Comparison of ENCODE assay signal across 9 cellular contexts in the genomic region with DNA sequence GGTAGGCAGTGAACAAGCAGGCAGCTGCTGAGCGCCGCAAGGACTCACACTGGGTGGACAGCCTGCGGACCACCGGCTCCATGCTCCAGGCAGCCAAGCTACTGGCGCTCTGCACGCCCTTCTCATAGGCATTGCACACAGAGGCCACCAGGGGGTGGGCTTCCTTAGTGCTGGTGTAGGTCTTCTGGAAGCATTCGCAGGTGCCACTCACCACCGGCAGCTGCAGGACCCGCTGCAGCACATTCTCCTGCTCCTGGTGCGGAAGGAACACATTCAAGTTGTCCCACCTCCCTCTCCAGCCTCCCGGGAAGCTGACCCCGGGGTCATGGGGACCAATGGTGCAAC. TPM values are rescaled to one million over a fixed set of nuclear protein-coding genes. Genes with fewer than 3 reads are reported as not detected.
DNase-seq lines count a peak whose midpoint lies in the region; ATAC-seq, FAIRE-seq and TF ChIP-seq lines count a peak whose summit lies in the region.
"Had no signal": no experiment of that assay in that cellular context is flagged by ENCODE, and none has a peak within 500 bp of the region (broad histone marks: within the 10 kb centered on the region; RNA-seq: fewer than 3 reads in every experiment).

No MANE protein-coding gene starts in this region.

- no peak overlapping the region for H3K56ac ChIP-seq in H1 (replicated peaks; ENCODE audit: insufficient read length, low read depth, low read length)

- H3K4me3 ChIP-seq in NB4 (ENCODE audit: low read depth, low read length) (no peak overlapping the region), H1 (ENCODE audit: extremely low read depth in 1 of 4, insufficient read depth in 2 of 4, low read depth in 3 of 4, low read length in 4 of 4) (no peak overlapping the region)

- no peak overlapping the region for H3K4ac ChIP-seq in H1 (replicated peaks; ENCODE audit: insufficient read length, low read depth, low read length)

- no peak overlapping the region; a peak in 1 of 4 replicates for H3K4me2 ChIP-seq in H1 (ENCODE audit: insufficient read depth in 1 of 2, low read depth in 2 of 2, low read length in 2 of 2)

- no peak for TF ChIP-seq EP300 in H1 (IDR thresholded peaks at IDR 0.05; ENCODE audit: borderline replicate concordance in 1 of 2, low read depth in 2 of 2, low read length in 2 of 2)

- H4K20me1 ChIP-seq in H1 (replicated peaks in 1 of 2; ENCODE audit: control insufficient read depth in 1 of 2, insufficient read depth in 2 of 2, low read length in 2 of 2): no peaks in the 10 kb centered on the region

- H4K5ac ChIP-seq in H1 (ENCODE audit: insufficient read length, low read depth, low read length): no peak overlapping the region

- peaks cover 2% of the 10 kb centered on the region for H3K27me3 Mint-ChIP-seq in activated CD4-positive, alpha-beta memory T cell treated with anti-CD3 and anti-CD28 coated beads for 36 hours
- peaks cover 8% of the 10 kb centered on the region for H3K27me3 Mint-ChIP-seq in activated CD4-positive, alpha-beta memory T cell treated with anti-CD3 and anti-CD28 coated beads, Interleukin-2, amount 10 ng/mL, durations not matched to agents 7 days and 5 days
- H3K27me3 Mint-ChIP-seq in stimulated activated naive B cell treated with anti-CD40 and anti-IgM and Interleukin-4, amounts not matched to agents 10 μg/mL and 1 μg/mL and 100 μg/mL, for 72 hours: peaks cover 5 to 17% of the 10 kb centered on the region in 2 donors

- 0 out of 2 replicates have a peak overlapping the region, but pooled peaks have one; percentile 37 for H2AFZ ChIP-seq in H1 (ENCODE audit: low read length)

- no peak overlapping the region for H3K18ac ChIP-seq in H1 (ENCODE audit: extremely low read depth, low read length)

- no peak overlapping the region for H2BK120ac ChIP-seq in H1 (replicated peaks; ENCODE audit: low read depth, low read length)

- no peaks in the 10 kb centered on the region for H3K4me1 Mint-ChIP-seq in activated CD4-positive, alpha-beta memory T cell treated with anti-CD3 and anti-CD28 coated beads for 36 hours (ENCODE audit: low read depth)
- no peaks in the 10 kb centered on the region for H3K4me1 Mint-ChIP-seq in activated CD4-positive, alpha-beta memory T cell treated with anti-CD3 and anti-CD28 coated beads, Interleukin-2, amount 10 ng/mL, durations not matched to agents 7 days and 5 days
- no peaks in the 10 kb centered on the region for H3K4me1 Mint-ChIP-seq in stimulated activated naive B cell treated with anti-CD40 and anti-IgM and Interleukin-4, amounts not matched to agents 10 μg/mL and 1 μg/mL and 100 μg/mL, for 72 hours

- H3K79me2 ChIP-seq in H1 (ENCODE audit: control insufficient read depth in 1 of 2, insufficient read depth in 2 of 2, low read length in 2 of 2): no peaks in the 10 kb centered on the region

- DNase-seq in activated CD4-positive, alpha-beta memory T cell treated with anti-CD3 and anti-CD28 coated beads for 36 hours: peak; percentile 31
- DNase-seq in activated CD4-positive, alpha-beta memory T cell treated with anti-CD3 and anti-CD28 coated beads, Interleukin-2, amount 10 ng/mL, durations not matched to agents 7 days and 5 days: no peak
- DNase-seq in NB4 (ENCODE audit: low read depth): peak; percentile 61
- DNase-seq in H1 (ENCODE audit: low read depth in 1 of 2, low spot score in 2 of 2): peak in 1 of 2 experiments; percentile 85
- no peak for DNase-seq in stimulated activated naive B cell treated with anti-CD40 and anti-IgM and Interleukin-4, amounts not matched to agents 10 μg/mL and 1 μg/mL and 100 μg/mL, for 72 hours
- DNase-seq in HK-2 (ENCODE audit: unreplicated experiment): no peak

- H2AK5ac ChIP-seq in H1 (ENCODE audit: low read depth, low read length): no peak overlapping the region

- 0 out of 2 replicates have a peak overlapping the region, but pooled peaks have one; percentile 5 for H2BK12ac ChIP-seq in H1 (ENCODE audit: low read depth, low read length)

- FAIRE-seq in H1 (lab: Jason Lieb, UNC): peak; percentile 93

- H3K9me3 Mint-ChIP-seq in activated CD4-positive, alpha-beta memory T cell treated with anti-CD3 and anti-CD28 coated beads for 36 hours: no peaks in the 10 kb centered on the region
- no peaks in the 10 kb centered on the region for H3K9me3 Mint-ChIP-seq in activated CD4-positive, alpha-beta memory T cell treated with anti-CD3 and anti-CD28 coated beads, Interleukin-2, amount 10 ng/mL, durations not matched to agents 7 days and 5 days
- H3K9me3 Mint-ChIP-seq in stimulated activated naive B cell treated with anti-CD40 and anti-IgM and Interleukin-4, amounts not matched to agents 10 μg/mL and 1 μg/mL and 100 μg/mL, for 72 hours: no peaks in the 10 kb centered on the region

- H3K79me1 ChIP-seq in H1 (ENCODE audit: low read depth, low read length): no peaks in the 10 kb centered on the region

- H3K14ac ChIP-seq in H1 (ENCODE audit: insufficient read length): no peak overlapping the region

- no peaks in the 10 kb centered on the region; a peak in 1 of 7 replicates for H3K4me1 ChIP-seq in H1 (replicated peaks in 1 of 4; ENCODE audit: control insufficient read depth in 3 of 4, insufficient read depth in 4 of 4, low read length in 3 of 4)

- peak; percentile 90 for TF ChIP-seq CTCF in NB4 (IDR thresholded peaks at IDR 0.05; ENCODE audit: low read depth, low read length)
- peak; percentile 84 to 94 (median 93) for TF ChIP-seq CTCF in H1 (IDR thresholded peaks at IDR 0.05; ENCODE audit: control extremely low read depth in 1 of 3, insufficient read depth in 1 of 3, low read depth in 1 of 3, low read length in 3 of 3)

- TF ChIP-seq RAD21 in H1 (IDR thresholded peaks at IDR 0.05 in 1 of 2, conservative IDR thresholded peaks at IDR 0.05 in 1 of 2; ENCODE audit: low read depth in 2 of 2, low read length in 2 of 2): peak; percentile 58 to 64

- H3K27me3 ChIP-seq in H1 (replicated peaks in 1 of 4; ENCODE audit: control insufficient read depth in 3 of 4, extremely low read depth in 1 of 4, insufficient read depth in 3 of 4, low read length in 3 of 4): peaks cover 0 to 3% (median 0%) of the 10 kb centered on the region in 4 experiments; a peak in 2 of 7 replicates
- H3K27me3 ChIP-seq: neutrophil had no signal

- no peaks in the 10 kb centered on the region for H3K9me3 ChIP-seq in H1 (ENCODE audit: insufficient read depth in 2 of 2, low read depth in 1 of 2, low read length in 1 of 2)
- H3K9me3 ChIP-seq: neutrophil had no signal

- no peaks in the 10 kb centered on the region for H3K36me3 Mint-ChIP-seq in activated CD4-positive, alpha-beta memory T cell treated with anti-CD3 and anti-CD28 coated beads for 36 hours
- no peaks in the 10 kb centered on the region for H3K36me3 Mint-ChIP-seq in activated CD4-positive, alpha-beta memory T cell treated with anti-CD3 and anti-CD28 coated beads, Interleukin-2, amount 10 ng/mL, durations not matched to agents 7 days and 5 days (ENCODE audit: low read depth)
- H3K36me3 Mint-ChIP-seq in stimulated activated naive B cell treated with anti-CD40 and anti-IgM and Interleukin-4, amounts not matched to agents 10 μg/mL and 1 μg/mL and 100 μg/mL, for 72 hours: no peaks in the 10 kb centered on the region

- no peak overlapping the region for H2BK20ac ChIP-seq in H1 (ENCODE audit: low read length)

- intact Hi-C loops in activated CD4-positive, alpha-beta memory T cell treated with anti-CD3 and anti-CD28 coated beads for 36 hours (cut with micrococcal nuclease): no loop called here

- WGBS in H1 (ENCODE audit: extremely low coverage in 1 of 2, insufficient coverage in 1 of 2, insufficient read length in 1 of 2, insufficient replicate concordance in 2 of 2, low coverage in 1 of 2, low lambda C conversion rate in 2 of 2, missing lambda C conversion rate in 1 of 2), 2 experiments: 46% methylated on average over 12 of the region's 12 CpGs; no CpG with 5 or more reads in 1 of the 2 experiments

- CTCF ChIA-PET in activated CD4-positive, alpha-beta memory T cell treated with anti-CD3 and anti-CD28 coated beads for 36 hours (lab: Charles Lee): interaction anchor here (0.6 to 1.7 kb wide), 9 partner anchors 11 to 410 kb away, joined by 3 to 9 read pairs (median 3); no protein-coding TSS in a partner anchor
- CTCF ChIA-PET in activated CD4-positive, alpha-beta memory T cell treated with anti-CD3 and anti-CD28 coated beads, Interleukin-2, amount 10 ng/mL, durations not matched to agents 7 days and 5 days (lab: Charles Lee): interaction anchor here (0.6 to 2.1 kb wide), 7 partner anchors 10 to 202 kb away, joined by 3 to 7 read pairs (median 3); no protein-coding TSS in a partner anchor
- CTCF ChIA-PET in H1 (lab: Charles Lee; ENCODE audit: partially characterized antibody): interaction anchor here (0.6 to 6.6 kb wide), 26 partner anchors 8 to 775 kb away, joined by 3 to 43 read pairs (median 4); a partner anchor contains a TSS

- H4K8ac ChIP-seq in H1 (ENCODE audit: extremely low read depth, insufficient read depth, low read length): no peak overlapping the region

- H3K4me3 Mint-ChIP-seq in activated CD4-positive, alpha-beta memory T cell treated with anti-CD3 and anti-CD28 coated beads for 36 hours: no peak overlapping the region
- no peak overlapping the region for H3K4me3 Mint-ChIP-seq in activated CD4-positive, alpha-beta memory T cell treated with anti-CD3 and anti-CD28 coated beads, Interleukin-2, amount 10 ng/mL, durations not matched to agents 7 days and 5 days
- no peak overlapping the region for H3K4me3 Mint-ChIP-seq in stimulated activated naive B cell treated with anti-CD40 and anti-IgM and Interleukin-4, amounts not matched to agents 10 μg/mL and 1 μg/mL and 100 μg/mL, for 72 hours

- POLR2A ChIA-PET in activated CD4-positive, alpha-beta memory T cell treated with anti-CD3 and anti-CD28 coated beads for 36 hours (lab: Charles Lee): no interaction called here
- POLR2A ChIA-PET in activated CD4-positive, alpha-beta memory T cell treated with anti-CD3 and anti-CD28 coated beads, Interleukin-2, amount 10 ng/mL, durations not matched to agents 7 days and 5 days (lab: Charles Lee): no interaction called here
- POLR2A ChIA-PET in H1 (lab: Charles Lee; ENCODE audit: partially characterized antibody): no interaction called here

- ATAC-seq in stimulated activated naive B cell treated with anti-CD40 and anti-IgM and Interleukin-4, amounts not matched to agents 10 μg/mL and 1 μg/mL and 100 μg/mL, for 72 hours (replicated peaks): peak; percentile 46 to 51
- ATAC-seq in GM19452 (IDR thresholded peaks at IDR 0.05; ENCODE audit: unreplicated experiment) (no peak), GM18867 (IDR thresholded peaks at IDR 0.05; ENCODE audit: unreplicated experiment) (no peak)

- no peak overlapping the region for H3K27ac Mint-ChIP-seq in activated CD4-positive, alpha-beta memory T cell treated with anti-CD3 and anti-CD28 coated beads for 36 hours
- no peak overlapping the region for H3K27ac Mint-ChIP-seq in activated CD4-positive, alpha-beta memory T cell treated with anti-CD3 and anti-CD28 coated beads, Interleukin-2, amount 10 ng/mL, durations not matched to agents 7 days and 5 days
- no peak overlapping the region for H3K27ac Mint-ChIP-seq in stimulated activated naive B cell treated with anti-CD40 and anti-IgM and Interleukin-4, amounts not matched to agents 10 μg/mL and 1 μg/mL and 100 μg/mL, for 72 hours

- H3K23me2 ChIP-seq in H1 (ENCODE audit: low read depth, low read length): no peaks in the 10 kb centered on the region

- H2BK15ac ChIP-seq in H1 (ENCODE audit: low read length): 0 out of 2 replicates have a peak overlapping the region, but pooled peaks have one; percentile 62

- no peak overlapping the region for H2BK5ac ChIP-seq in H1 (ENCODE audit: low read depth, low read length)

- TF ChIP-seq POLR2A in NB4 (IDR thresholded peaks at IDR 0.05; ENCODE audit: extremely low read depth, insufficient read length) (no peak), H1 (IDR thresholded peaks at IDR 0.05; ENCODE audit: control extremely low read depth in 1 of 2, low read depth in 2 of 2, low read length in 2 of 2) (no peak)

- H3K36me3 ChIP-seq in H1 (ENCODE audit: control insufficient read depth in 2 of 4, insufficient read depth in 4 of 4, low read length in 3 of 4): no peaks in the 10 kb centered on the region
- H3K36me3 ChIP-seq: neutrophil had no signal

- no peak overlapping the region for H3K23ac ChIP-seq in H1 (ENCODE audit: insufficient read length)

- H4K91ac ChIP-seq in H1 (replicated peaks; ENCODE audit: insufficient read length, low read length): no peak overlapping the region

- H3K9ac ChIP-seq in H1 (replicated peaks in 1 of 4; ENCODE audit: extremely low read depth in 1 of 4, low read depth in 3 of 4, low read length in 3 of 4): no peak overlapping the region

- H3K27ac ChIP-seq in H1 (ENCODE audit: low read depth, low read length): no peak overlapping the region
- H3K27ac ChIP-seq: neutrophil had no signal

RNA-seq across cellular contexts. Expression of a gene that starts 6.0 kb away (rescaled TPM):
- total RNA-seq in activated CD4-positive, alpha-beta memory T cell treated with anti-CD3 and anti-CD28 coated beads for 36 hours: under 1 TPM; 0.17 to 0.31 TPM
- total RNA-seq in activated CD4-positive, alpha-beta memory T cell treated with anti-CD3 and anti-CD28 coated beads, Interleukin-2, amount 10 ng/mL, durations not matched to agents 7 days and 5 days: under 1 TPM; 0.08 to 0.15 TPM
- 0.11 TPM in 1 of 2 replicates, not detected in the other for total RNA-seq in H1 (2021; fragmentation: NEBNext Ultra II Directional; extraction: Animal tissue kit (Norgen Biotek cat#: 25700))
- polyA plus RNA-seq in H1 (2011; rRNA removed): 0.33 and 0.41 TPM in 2 replicates
- 0.32 TPM for polyA plus RNA-seq in H1 (2011; cell fraction: cytosol; rRNA removed)
- polyA plus RNA-seq in H1 (2011; cell fraction: nucleus; rRNA removed): 0.86 TPM
- polyA plus RNA-seq in H1 (2012, experiment 1 of 2): 0.11 to 0.16 TPM (median 0.15 TPM) in 3 of 4 replicates, not detected in the other
- 0.08 TPM for polyA plus RNA-seq in H1 (2012, experiment 2 of 2)
- polyA plus RNA-seq in H1 (2013, experiment 1 of 2): 0.08 TPM
- 0.15 TPM for polyA plus RNA-seq in H1 (2013, experiment 2 of 2)
- 0.06 TPM in 1 of 2 replicates, not detected in the other for polyA minus RNA-seq in H1 (2011; rRNA and poly(A)+ RNA removed)
- not detected for polyA minus RNA-seq in H1 (2011; cell fraction: cytosol; rRNA and poly(A)+ RNA removed)
- polyA minus RNA-seq in H1 (2011; cell fraction: nucleus; rRNA and poly(A)+ RNA removed): not detected

RNA-seq across cellular contexts. Expression of a gene that starts 17.4 kb away (rescaled TPM):
- total RNA-seq in activated CD4-positive, alpha-beta memory T cell treated with anti-CD3 and anti-CD28 coated beads for 36 hours: 1 to 10 TPM; 2.9 to 3.1 TPM
- total RNA-seq in activated CD4-positive, alpha-beta memory T cell treated with anti-CD3 and anti-CD28 coated beads, Interleukin-2, amount 10 ng/mL, durations not matched to agents 7 days and 5 days: 1 to 10 TPM; 2.4 to 2.8 TPM
- total RNA-seq in H1 (2021; fragmentation: NEBNext Ultra II Directional; extraction: Animal tissue kit (Norgen Biotek cat#: 25700)): 2.2 and 2.9 TPM in 2 replicates
- polyA plus RNA-seq in H1 (2011; rRNA removed): 2.3 and 3.0 TPM in 2 replicates
- polyA plus RNA-seq in H1 (2011; cell fraction: cytosol; rRNA removed): 2.2 TPM
- 1.7 TPM for polyA plus RNA-seq in H1 (2011; cell fraction: nucleus; rRNA removed)
- 2.5 to 3.5 TPM (median 2.7 TPM) in 4 replicates for polyA plus RNA-seq in H1 (2012, experiment 1 of 2)
- polyA plus RNA-seq in H1 (2012, experiment 2 of 2): 1.5 TPM
- polyA plus RNA-seq in H1 (2013, experiment 1 of 2): 2.2 TPM
- 2.4 TPM for polyA plus RNA-seq in H1 (2013, experiment 2 of 2)
- polyA minus RNA-seq in H1 (2011; rRNA and poly(A)+ RNA removed): 3.4 and 4.1 TPM in 2 replicates
- 3.0 TPM for polyA minus RNA-seq in H1 (2011; cell fraction: cytosol; rRNA and poly(A)+ RNA removed)
- polyA minus RNA-seq in H1 (2011; cell fraction: nucleus; rRNA and poly(A)+ RNA removed): 2.7 TPM

RNA-seq across cellular contexts. Expression of a gene that starts 17.5 kb away (rescaled TPM):
- total RNA-seq in activated CD4-positive, alpha-beta memory T cell treated with anti-CD3 and anti-CD28 coated beads for 36 hours: not detected
- total RNA-seq in activated CD4-positive, alpha-beta memory T cell treated with anti-CD3 and anti-CD28 coated beads, Interleukin-2, amount 10 ng/mL, durations not matched to agents 7 days and 5 days: not detected
- total RNA-seq in H1 (2021; fragmentation: NEBNext Ultra II Directional; extraction: Animal tissue kit (Norgen Biotek cat#: 25700)): not detected in 2 replicates
- polyA plus RNA-seq in H1 (2011; rRNA removed): 0.03 and 0.08 TPM in 2 replicates
- polyA plus RNA-seq in H1 (2011; cell fraction: cytosol; rRNA removed): 0.22 TPM
- polyA plus RNA-seq in H1 (2011; cell fraction: nucleus; rRNA removed): 0.06 TPM
- polyA plus RNA-seq in H1 (2012, experiment 1 of 2): 0.08 to 0.29 TPM in 2 of 4 replicates, not detected in the others
- polyA plus RNA-seq in H1 (2012, experiment 2 of 2): not detected
- 0.06 TPM for polyA plus RNA-seq in H1 (2013, experiment 1 of 2)
- polyA plus RNA-seq in H1 (2013, experiment 2 of 2): 0.04 TPM
- not detected in 2 replicates for polyA minus RNA-seq in H1 (2011; rRNA and poly(A)+ RNA removed)
- not detected for polyA minus RNA-seq in H1 (2011; cell fraction: cytosol; rRNA and poly(A)+ RNA removed)
- polyA minus RNA-seq in H1 (2011; cell fraction: nucleus; rRNA and poly(A)+ RNA removed): not detected

RNA-seq across cellular contexts. Expression of a gene that starts 17.9 kb away (rescaled TPM):
- total RNA-seq in activated CD4-positive, alpha-beta memory T cell treated with anti-CD3 and anti-CD28 coated beads for 36 hours: under 1 TPM; 0.92 to 0.95 TPM
- under 1 TPM; 0.13 to 0.15 TPM for total RNA-seq in activated CD4-positive, alpha-beta memory T cell treated with anti-CD3 and anti-CD28 coated beads, Interleukin-2, amount 10 ng/mL, durations not matched to agents 7 days and 5 days
- 14.0 TPM in 2 replicates for total RNA-seq in H1 (2021; fragmentation: NEBNext Ultra II Directional; extraction: Animal tissue kit (Norgen Biotek cat#: 25700))
- 4.9 and 7.0 TPM in 2 replicates for polyA plus RNA-seq in H1 (2011; rRNA removed)
- 9.8 TPM for polyA plus RNA-seq in H1 (2011; cell fraction: cytosol; rRNA removed)
- 18.2 TPM for polyA plus RNA-seq in H1 (2011; cell fraction: nucleus; rRNA removed)
- 7.0 to 13.1 TPM (median 12.5 TPM) in 4 replicates for polyA plus RNA-seq in H1 (2012, experiment 1 of 2)
- 3.4 TPM for polyA plus RNA-seq in H1 (2012, experiment 2 of 2)
- polyA plus RNA-seq in H1 (2013, experiment 1 of 2): 6.0 TPM
- polyA plus RNA-seq in H1 (2013, experiment 2 of 2): 5.6 TPM
- polyA minus RNA-seq in H1 (2011; rRNA and poly(A)+ RNA removed): 3.9 and 4.4 TPM in 2 replicates
- 7.1 TPM for polyA minus RNA-seq in H1 (2011; cell fraction: cytosol; rRNA and poly(A)+ RNA removed)
- polyA minus RNA-seq in H1 (2011; cell fraction: nucleus; rRNA and poly(A)+ RNA removed): 8.6 TPM

Comparison
In these comparisons a context has a peak if more than half of its experiments do, and no peak if none do; other contexts are left out.
1. DNase-seq: peak in activated CD4-positive, alpha-beta memory T cell treated with anti-CD3 and anti-CD28 coated beads for 36 hours (single experiment) and NB4 (single experiment); none in activated CD4-positive, alpha-beta memory T cell treated with anti-CD3 and anti-CD28 coated beads, Interleukin-2, amount 10 ng/mL, durations not matched to agents 7 days and 5 days (single experiment), stimulated activated naive B cell treated with anti-CD40 and anti-IgM and Interleukin-4, amounts not matched to agents 10 μg/mL and 1 μg/mL and 100 μg/mL, for 72 hours (single experiment) and HK-2 (single experiment).
2. ATAC-seq: peak in stimulated activated naive B cell treated with anti-CD40 and anti-IgM and Interleukin-4, amounts not matched to agents 10 μg/mL and 1 μg/mL and 100 μg/mL, for 72 hours (2 of 2); none in GM19452 (single experiment) and GM18867 (single experiment).